Comparison of ENCODE assay signal across 34 cellular contexts in genomic region chr21:14143999-14144398, GRCh38.
"Had no signal": no experiment of that assay in that cellular context is flagged by ENCODE, and none has a peak within 500 bp of the region (broad histone marks: within the 10 kb centered on the region; RNA-seq: fewer than 3 reads in every experiment).

No MANE protein-coding gene starts in this region.

- DNase-seq: Karpas-422, Kasumi-1, MG63, MM.1S, MV-4-11, NCI-H1092, NCI-H1092 treated with DMSO at 0.1 percent for 48 hours, NCI-H1105, NCI-H1105 treated with DMSO at 0.1 percent for 48 hours, NCI-H1417, NCI-H1417 treated with DMSO at 0.1 percent for 48 hours, NCI-H1436, NCI-H1436 treated with DMSO at 0.1 percent for 48 hours, NCI-H146, NCI-H1694, NCI-H1694 treated with DMSO at 0.1 percent for 48 hours, NCI-H187, NCI-H187 treated with DMSO at 0.1 percent for 48 hours, NCI-H1930, NCI-H2029, NCI-H2029 treated with DMSO at 0.1 percent for 48 hours, NCI-H2081, NCI-H2081 treated with DMSO at 0.1 percent for 48 hours, NCI-H2107, NCI-H2171, NCI-H2171 treated with DMSO at 0.1 percent for 48 hours, NCI-H2227 treated with DMSO at 0.1 percent for 48 hours, NCI-H226, NCI-H345, NCI-H446, NCI-H446 treated with DMSO at 0.1 percent for 48 hours, NCI-H510A, NCI-H510A treated with DMSO at 0.1 percent for 48 hours, NCI-H524 had no signal

- H3K27me3 ChIP-seq: MG63 had no signal

- H3K36me3 ChIP-seq: MG63 had no signal

- H3K4me3 ChIP-seq: MG63 had no signal

- H3K9me3 ChIP-seq: MG63 had no signal
